In genomic region chr4:139763205-139763604, GRCh38 we compare ENCODE assay signal across 9 cellular contexts.
DNase-seq lines count a peak whose midpoint lies in the region; ATAC-seq and TF ChIP-seq lines count a peak whose summit lies in the region.
"Had no signal": no experiment of that assay in that cellular context is flagged by ENCODE, and none has a peak within 500 bp of the region (broad histone marks: within the 10 kb centered on the region; RNA-seq: fewer than 3 reads in every experiment).

No MANE protein-coding gene starts in this region.

- WGBS in heart left ventricle, 4 donors = 8 to 20% (median 11%) methylated on average over 6 of the region's 6 CpGs

- TF ChIP-seq CTCF in heart left ventricle (IDR thresholded peaks at IDR 0.05) (no peak), progenitor cell of endocrine pancreas (IDR thresholded peaks at IDR 0.05; ENCODE audit: unreplicated experiment) (no peak)

- H3K4me3 ChIP-seq in BLaER1 (peak overlapping the region; percentile 48), SJCRH30 (no peak overlapping the region), heart left ventricle (peak overlapping the region; percentile 15 to 53 (median 43))
- H3K4me3 ChIP-seq: skin epidermis had no signal

- H3K4me1 Mint-ChIP-seq in progenitor cell of endocrine pancreas (ENCODE audit: low read depth) = peaks cover 23% of the 10 kb centered on the region
- H3K4me1 Mint-ChIP-seq in T-helper 17 cell = peaks cover 3% of the 10 kb centered on the region

- no peaks in the 10 kb centered on the region for H4K20me1 ChIP-seq in BLaER1

- peak overlapping the region; percentile 73 for H3K9ac ChIP-seq in BLaER1

- peak; percentile 67 to 72 for DNase-seq in SJCRH30
- DNase-seq in heart left ventricle = no peak
- DNase-seq in progenitor cell of endocrine pancreas (ENCODE audit: low spot score, unreplicated experiment) = no peak
- no peak for DNase-seq in NCI-H146 (lab: John Stamatoyannopoulos, UW)
- DNase-seq in SKM-1 (lab: John Stamatoyannopoulos, UW; ENCODE audit: unreplicated experiment) = no peak
- DNase-seq in T-helper 17 cell = no peak
- no peak for DNase-seq in NCI-H510A (lab: John Stamatoyannopoulos, UW)

- H3K4me2 ChIP-seq in BLaER1 = peak overlapping the region; percentile 76

- H3K4me3 Mint-ChIP-seq in progenitor cell of endocrine pancreas (ENCODE audit: low read depth) (no peak overlapping the region), T-helper 17 cell (no peak overlapping the region)

- H3K36me3 Mint-ChIP-seq in progenitor cell of endocrine pancreas (ENCODE audit: insufficient read depth) (peaks cover 3% of the 10 kb centered on the region), T-helper 17 cell (ENCODE audit: low read depth) (peaks cover 4% of the 10 kb centered on the region)

- no peak for TF ChIP-seq POLR2A in heart left ventricle (IDR thresholded peaks at IDR 0.05)

- H3K4me1 ChIP-seq in BLaER1 = peaks cover 90% of the 10 kb centered on the region
- H3K4me1 ChIP-seq in SJCRH30 = peaks cover 46% of the 10 kb centered on the region
- peaks cover 13 to 58% (median 49%) of the 10 kb centered on the region in 12 donors for H3K4me1 ChIP-seq in heart left ventricle

- H3K9me3 ChIP-seq in BLaER1 (no peaks in the 10 kb centered on the region), SJCRH30 (replicated peaks) (no peaks in the 10 kb centered on the region), heart left ventricle (no peaks in the 10 kb centered on the region), T-helper 17 cell (ENCODE audit: control insufficient read depth, low read length, poor library complexity, severe bottlenecking) (no peaks in the 10 kb centered on the region)

- no peaks in the 10 kb centered on the region for H3K36me3 ChIP-seq in BLaER1
- no peaks in the 10 kb centered on the region for H3K36me3 ChIP-seq in SJCRH30
- no peaks in the 10 kb centered on the region for H3K36me3 ChIP-seq in heart left ventricle

- no peaks in the 10 kb centered on the region for H3K27me3 ChIP-seq in BLaER1
- H3K27me3 ChIP-seq in SJCRH30 = no peaks in the 10 kb centered on the region
- no peaks in the 10 kb centered on the region for H3K27me3 ChIP-seq in heart left ventricle

- H3K27ac Mint-ChIP-seq in progenitor cell of endocrine pancreas (peak overlapping the region; percentile 56), T-helper 17 cell (no peak overlapping the region)

- intact Hi-C loops in heart left ventricle (cut with DNase I) = loop anchor here in 5 of 10 donors (2.0 to 10.0 kb wide), 7 partner anchors 22 to 389 kb away; partner anchors contain the start of gene MAML3 (in 1 of the 5)

- H3K27ac ChIP-seq in BLaER1 (peak overlapping the region; percentile 82), SJCRH30 (peak overlapping the region; percentile 61), heart left ventricle (peak overlapping the region; percentile 57 to 96 (median 88))

- peak in 1 of 4 donors; percentile 31 for ATAC-seq in heart left ventricle
- ATAC-seq in T-helper 17 cell = no peak

- H3K27me3 Mint-ChIP-seq in progenitor cell of endocrine pancreas = no peaks in the 10 kb centered on the region
- peaks cover 14% of the 10 kb centered on the region for H3K27me3 Mint-ChIP-seq in T-helper 17 cell

- peaks cover 3% of the 10 kb centered on the region for H3K9me3 Mint-ChIP-seq in progenitor cell of endocrine pancreas (ENCODE audit: low read depth)

Comparison
In these comparisons a context has a peak if more than half of its experiments do, and no peak if none do; other contexts are left out.
1. DNase-seq: peak in SJCRH30 (2 of 2); none in heart left ventricle (0 of 5), progenitor cell of endocrine pancreas (single experiment), NCI-H146 (single experiment), SKM-1 (single experiment), T-helper 17 cell (0 of 3) and NCI-H510A (single experiment).
2. Peak in every context shown above with its lines, with median percentiles within 50 percentile points of each other: H3K27ac ChIP-seq.